In the genomic region with DNA sequence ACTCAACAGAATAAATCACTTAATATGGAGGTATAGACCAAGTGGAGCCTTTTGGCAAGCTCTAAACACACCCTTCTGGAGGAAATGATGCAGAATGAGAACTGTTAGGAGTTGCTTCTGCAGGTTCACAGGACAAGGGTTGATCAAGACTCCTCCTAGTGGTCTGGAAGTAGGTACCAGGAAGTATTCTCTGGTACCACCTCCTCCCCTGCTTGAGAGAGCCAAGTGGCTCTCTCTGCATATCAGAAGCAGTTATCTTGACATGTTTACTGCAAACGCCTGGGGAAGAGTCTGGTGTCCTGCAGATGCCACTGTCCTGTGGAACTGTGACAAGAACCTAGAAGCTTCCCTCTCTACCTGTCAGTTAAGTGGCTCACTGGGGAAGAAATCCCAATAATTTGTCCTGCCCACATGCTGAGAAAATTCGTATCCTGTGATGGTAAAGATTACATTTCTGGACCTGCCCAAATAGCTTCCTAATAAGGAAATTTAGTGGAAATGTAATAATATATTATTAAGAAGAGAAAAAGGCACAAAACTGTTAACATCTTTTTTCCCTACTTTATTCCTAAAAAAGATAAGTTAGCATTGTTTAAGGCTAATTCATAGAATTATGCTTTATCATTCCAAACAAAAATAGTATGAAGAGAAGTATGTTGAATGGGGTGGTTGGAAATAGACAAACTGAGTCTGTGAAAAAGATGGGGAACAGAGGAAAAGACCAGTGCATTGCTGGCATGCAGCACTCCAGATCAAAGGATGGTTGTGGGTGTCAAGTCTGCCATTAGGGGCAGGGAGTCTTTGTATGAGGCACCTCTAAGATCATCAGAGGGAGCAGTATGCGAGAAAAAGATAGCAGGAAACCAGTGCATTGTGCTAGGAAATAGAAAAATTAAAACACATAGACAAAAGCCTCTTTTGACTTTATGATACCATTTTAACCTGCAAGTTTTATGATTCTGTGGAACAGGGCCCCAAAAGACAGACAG, we compare ENCODE assay signal across 2 cellular contexts.
TF ChIP-seq lines count a peak whose summit lies in the region.

No MANE protein-coding gene starts in this region.

TF ChIP-seq in endothelial cell of umbilical vein, 7 proteins besides CTCF, POLR2A, EP300 and RAD21 (continued from another document):
- TF ChIP-seq MAX (IDR thresholded peaks at IDR 0.05; ENCODE audit: insufficient read depth, insufficient read length) (no peak), GATA2 (IDR thresholded peaks at IDR 0.05; ENCODE audit: insufficient read depth, insufficient read length, low read depth, low read length) (no peak), MYC (IDR thresholded peaks at IDR 0.05; ENCODE audit: low read depth, low read length) (no peak)
TF ChIP-seq in endothelial cell of umbilical vein: peak in this region for 0.

TF ChIP-seq in neural cell, 6 proteins besides CTCF, POLR2A, EP300 and RAD21 (continued from another document):
- TF ChIP-seq REST (IDR thresholded peaks at IDR 0.05; ENCODE audit: borderline replicate concordance): no peak
- TF ChIP-seq EZH2 (IDR thresholded peaks at IDR 0.05; ENCODE audit: borderline replicate concordance, insufficient read depth, low read length, poor library complexity, severe bottlenecking): no peak
